14 cellular contexts compared by ENCODE assay signal in genomic region chr18:79912994-79913831, GRCh38. TPM values are rescaled to one million over a fixed set of nuclear protein-coding genes. Genes with fewer than 3 reads are reported as not detected.
DNase-seq lines count a peak whose midpoint lies in the region; ATAC-seq and TF ChIP-seq lines count a peak whose summit lies in the region.
"Had no signal": no experiment of that assay in that cellular context is flagged by ENCODE, and none has a peak within 500 bp of the region (broad histone marks: within the 10 kb centered on the region; RNA-seq: fewer than 3 reads in every experiment).

No MANE protein-coding gene starts in this region.

- TF ChIP-seq EP300 in suprapubic skin (IDR thresholded peaks at IDR 0.05), result no peak

- H3K36me3 ChIP-seq in suprapubic skin, result peaks cover 51% of the 10 kb centered on the region
- H3K36me3 ChIP-seq: prostate gland had no signal

- H3K9me3 ChIP-seq in suprapubic skin, result no peaks in the 10 kb centered on the region
- H3K9me3 ChIP-seq: prostate gland, vagina had no signal

- H3K4me1 Mint-ChIP-seq in activated naive CD8-positive, alpha-beta T cell treated with anti-CD3 and anti-CD28 coated beads, Interleukin-2, amount 10 ng/mL, durations not matched to agents 7 days and 5 days, result peaks cover 29% of the 10 kb centered on the region
- peaks cover 34% of the 10 kb centered on the region for H3K4me1 Mint-ChIP-seq in memory B cell
- H3K4me1 Mint-ChIP-seq: mesothelial cell of epicardium had no signal

- H3K4me1 ChIP-seq in suprapubic skin, result peaks cover 18% of the 10 kb centered on the region
- H3K4me1 ChIP-seq: prostate gland had no signal

- 91% methylated on average over 24 of the region's 28 CpGs for WGBS in suprapubic skin

- H3K36me3 Mint-ChIP-seq in activated naive CD4-positive, alpha-beta T cell treated with anti-CD3 and anti-CD28 coated beads, Interleukin-2, amount 50 U/mL, for 72 hours, result peaks cover 6 to 41% of the 10 kb centered on the region in 2 donors
- H3K36me3 Mint-ChIP-seq in activated naive CD8-positive, alpha-beta T cell treated with anti-CD3 and anti-CD28 coated beads, Interleukin-2, amount 10 ng/mL, durations not matched to agents 7 days and 5 days, result peaks cover 55% of the 10 kb centered on the region
- H3K36me3 Mint-ChIP-seq in memory B cell, result peaks cover 48% of the 10 kb centered on the region

- H3K27ac Mint-ChIP-seq in activated naive CD4-positive, alpha-beta T cell treated with anti-CD3 and anti-CD28 coated beads, Interleukin-2, amount 50 U/mL, for 72 hours, result peak overlapping the region; percentile 13 to 83
- peak overlapping the region; percentile 90 for H3K27ac Mint-ChIP-seq in activated naive CD8-positive, alpha-beta T cell treated with anti-CD3 and anti-CD28 coated beads, Interleukin-2, amount 10 ng/mL, durations not matched to agents 7 days and 5 days
- H3K27ac Mint-ChIP-seq in memory B cell, result peak overlapping the region; percentile 92
- H3K27ac Mint-ChIP-seq: mesothelial cell of epicardium had no signal

- H3K27me3 ChIP-seq in suprapubic skin, result no peaks in the 10 kb centered on the region
- H3K27me3 ChIP-seq: vagina had no signal

- no peaks in the 10 kb centered on the region for H3K9me3 Mint-ChIP-seq in activated naive CD4-positive, alpha-beta T cell treated with anti-CD3 and anti-CD28 coated beads, Interleukin-2, amount 50 U/mL, for 72 hours
- H3K9me3 Mint-ChIP-seq in activated naive CD8-positive, alpha-beta T cell treated with anti-CD3 and anti-CD28 coated beads, Interleukin-2, amount 10 ng/mL, durations not matched to agents 7 days and 5 days, result peaks cover 8% of the 10 kb centered on the region
- no peaks in the 10 kb centered on the region for H3K9me3 Mint-ChIP-seq in memory B cell

- POLR2A ChIA-PET in activated naive CD8-positive, alpha-beta T cell treated with anti-CD3 and anti-CD28 coated beads, Interleukin-2, amount 10 ng/mL, durations not matched to agents 7 days and 5 days (lab: Charles Lee), result interaction anchor here (0.8 to 1.2 kb wide), 3 partner anchors 38 to 120 kb away, joined by 3 to 4 read pairs (median 4); partner anchors contain the start of genes SLC66A2 and TXNL4A

- H3K27me3 Mint-ChIP-seq in activated naive CD8-positive, alpha-beta T cell treated with anti-CD3 and anti-CD28 coated beads, Interleukin-2, amount 10 ng/mL, durations not matched to agents 7 days and 5 days, result no peaks in the 10 kb centered on the region
- no peaks in the 10 kb centered on the region for H3K27me3 Mint-ChIP-seq in memory B cell

- TF ChIP-seq CTCF in suprapubic skin (IDR thresholded peaks at IDR 0.05), result no peak

- ATAC-seq in activated naive CD4-positive, alpha-beta T cell treated with anti-CD3 and anti-CD28 coated beads, Interleukin-2, amount 50 U/mL, for 72 hours, result peak in 1 of 2 donors; percentile 14
- no peak for ATAC-seq in activated naive CD8-positive, alpha-beta T cell treated with anti-CD3 and anti-CD28 coated beads, Interleukin-2, amount 10 ng/mL, durations not matched to agents 7 days and 5 days (ENCODE audit: low read depth)
- ATAC-seq in memory B cell (ENCODE audit: low read depth) (no peak), GM19328 (IDR thresholded peaks at IDR 0.05; ENCODE audit: unreplicated experiment) (no peak)

- no peak for DNase-seq in activated naive CD4-positive, alpha-beta T cell treated with anti-CD3 and anti-CD28 coated beads, Interleukin-2, amount 50 U/mL, for 72 hours (ENCODE audit: low spot score in 2 of 2)
- DNase-seq in activated naive CD4-positive, alpha-beta T cell (lab: John Stamatoyannopoulos, UW), result no peak
- no peak for DNase-seq in activated naive CD8-positive, alpha-beta T cell treated with anti-CD3 and anti-CD28 coated beads, Interleukin-2, amount 10 ng/mL, durations not matched to agents 7 days and 5 days
- DNase-seq in memory B cell (ENCODE audit: low spot score in 2 of 2) (no peak), suprapubic skin (ENCODE audit: low spot score in 2 of 2) (peak; percentile 43 to 69), DMS53 (lab: John Stamatoyannopoulos, UW) (no peak), NCI-H345 treated with DMSO at 0.1 percent for 48 hours (lab: John Stamatoyannopoulos, UW; ENCODE audit: unreplicated experiment) (no peak)
- DNase-seq: IMR-90, NCI-H1048, NCI-H510A had no signal

- peak overlapping the region; percentile 43 for H3K4me3 Mint-ChIP-seq in activated naive CD8-positive, alpha-beta T cell treated with anti-CD3 and anti-CD28 coated beads, Interleukin-2, amount 10 ng/mL, durations not matched to agents 7 days and 5 days
- H3K4me3 Mint-ChIP-seq in memory B cell, result no peak overlapping the region
- H3K4me3 Mint-ChIP-seq: mesothelial cell of epicardium had no signal

- peak overlapping the region; percentile 49 for H3K27ac ChIP-seq in suprapubic skin
- H3K27ac ChIP-seq: prostate gland, vagina had no signal

- TF ChIP-seq POLR2A in suprapubic skin (IDR thresholded peaks at IDR 0.05), result no peak

- no peak overlapping the region for H3K4me3 ChIP-seq in suprapubic skin
- H3K4me3 ChIP-seq: prostate gland, vagina had no signal

RNA-seq across cellular contexts. Expression of gene SLC66A2, which starts 38.2 kb away (rescaled TPM):
- 10 to 100 TPM; 15.6 to 40.0 TPM for total RNA-seq in activated naive CD4-positive, alpha-beta T cell treated with anti-CD3 and anti-CD28 coated beads, Interleukin-2, amount 50 U/mL, for 72 hours
- 10 to 100 TPM; 29.0 to 29.2 TPM for total RNA-seq in activated naive CD8-positive, alpha-beta T cell treated with anti-CD3 and anti-CD28 coated beads, Interleukin-2, amount 10 ng/mL, durations not matched to agents 7 days and 5 days
- total RNA-seq in suprapubic skin, result 10 to 100 TPM; 53.4 to 84.7 (median 79.3) TPM

RNA-seq across cellular contexts. Expression of gene HSBP1L1, which starts 51.2 kb away (rescaled TPM):
- total RNA-seq in activated naive CD4-positive, alpha-beta T cell treated with anti-CD3 and anti-CD28 coated beads, Interleukin-2, amount 50 U/mL, for 72 hours, result 10 to 100 TPM in 1 of 2 donors, 1 to 10 TPM in 1; 5.9 to 21.6 TPM
- 10 to 100 TPM; 14.0 to 18.0 TPM for total RNA-seq in activated naive CD8-positive, alpha-beta T cell treated with anti-CD3 and anti-CD28 coated beads, Interleukin-2, amount 10 ng/mL, durations not matched to agents 7 days and 5 days
- 10 to 100 TPM; 25.0 to 45.7 (median 41.5) TPM for total RNA-seq in suprapubic skin

Comparison
In these comparisons a context has a peak if more than half of its experiments do, and no peak if none do; other contexts are left out.
1. DNase-seq: peak in suprapubic skin (2 of 2); none in activated naive CD4-positive, alpha-beta T cell treated with anti-CD3 and anti-CD28 coated beads, Interleukin-2, amount 50 U/mL, for 72 hours (0 of 2), activated naive CD4-positive, alpha-beta T cell (0 of 4), activated naive CD8-positive, alpha-beta T cell treated with anti-CD3 and anti-CD28 coated beads, Interleukin-2, amount 10 ng/mL, durations not matched to agents 7 days and 5 days (single experiment), memory B cell (0 of 2), DMS53 (single experiment) and NCI-H345 treated with DMSO at 0.1 percent for 48 hours (single experiment).
2. Peak in every context shown above with its lines, with median percentiles within 50 percentile points of each other: H3K27ac Mint-ChIP-seq.